In genomic region chr7:122137291-122138077, GRCh38 we compare ENCODE assay signal across 9 cellular contexts. TPM values are rescaled to one million over a fixed set of nuclear protein-coding genes. Genes with fewer than 3 reads are reported as not detected.
DNase-seq lines count a peak whose midpoint lies in the region; ATAC-seq and TF ChIP-seq lines count a peak whose summit lies in the region.
"Had no signal": no experiment of that assay in that cellular context is flagged by ENCODE, and none has a peak within 500 bp of the region (broad histone marks: within the 10 kb centered on the region; RNA-seq: fewer than 3 reads in every experiment).

No MANE protein-coding gene starts in this region.

- no peaks in the 10 kb centered on the region for H3K36me3 ChIP-seq in GM23248 (ENCODE audit: low read depth)

- peaks cover 2% of the 10 kb centered on the region for H3K4me1 Mint-ChIP-seq in activated CD8-positive, alpha-beta T cell treated with anti-CD3 and anti-CD28 coated beads, Interleukin-2, amount 10 ng/mL, durations not matched to agents 7 days and 5 days (ENCODE audit: low read depth)

- 0 out of 2 replicates have a peak, but pooled peaks cover 3% of the 10 kb centered on the region for H3K79me2 ChIP-seq in GM23248 (ENCODE audit: insufficient read depth)

- no peak for TF ChIP-seq CTCF in foreskin keratinocyte (conservative IDR thresholded peaks at IDR 0.05)

- H3K27ac Mint-ChIP-seq in activated CD8-positive, alpha-beta T cell treated with anti-CD3 and anti-CD28 coated beads, Interleukin-2, amount 10 ng/mL, durations not matched to agents 7 days and 5 days, result no peak overlapping the region

- H3K27ac ChIP-seq in GM23248, result no peak overlapping the region
- H3K27ac ChIP-seq in foreskin keratinocyte, result peak overlapping the region; percentile 52

- CTCF ChIA-PET in activated CD8-positive, alpha-beta T cell treated with anti-CD3 and anti-CD28 coated beads, Interleukin-2, amount 10 ng/mL, durations not matched to agents 7 days and 5 days (lab: Charles Lee), result no interaction called here

- no peaks in the 10 kb centered on the region for H3K9me3 Mint-ChIP-seq in activated CD8-positive, alpha-beta T cell treated with anti-CD3 and anti-CD28 coated beads, Interleukin-2, amount 10 ng/mL, durations not matched to agents 7 days and 5 days (ENCODE audit: insufficient read depth)
- H3K9me3 Mint-ChIP-seq: nephron had no signal

- peaks cover 6% of the 10 kb centered on the region for H3K27me3 Mint-ChIP-seq in activated CD8-positive, alpha-beta T cell treated with anti-CD3 and anti-CD28 coated beads, Interleukin-2, amount 10 ng/mL, durations not matched to agents 7 days and 5 days (ENCODE audit: low read depth)

- H3K9me3 ChIP-seq in GM23248 (ENCODE audit: low read depth), result no peaks in the 10 kb centered on the region

- no peaks in the 10 kb centered on the region for H4K20me1 ChIP-seq in GM23248 (ENCODE audit: insufficient read depth)

- H3K4me3 Mint-ChIP-seq in activated CD8-positive, alpha-beta T cell treated with anti-CD3 and anti-CD28 coated beads, Interleukin-2, amount 10 ng/mL, durations not matched to agents 7 days and 5 days, result no peak overlapping the region

- POLR2A ChIA-PET in activated CD8-positive, alpha-beta T cell treated with anti-CD3 and anti-CD28 coated beads, Interleukin-2, amount 10 ng/mL, durations not matched to agents 7 days and 5 days (lab: Charles Lee), result no interaction called here

- H3K9me2 ChIP-seq in GM23248 (ENCODE audit: insufficient read depth), result no peaks in the 10 kb centered on the region

- 22% methylated on average over 5 of the region's 5 CpGs for WGBS in GM23248 (ENCODE audit: low coverage in 1 of 2, low lambda C conversion rate in 2 of 2, missing lambda C conversion rate in 2 of 2), 2 experiments

- in situ Hi-C loops in GM23248 (cut with MboI), result no loop called here

- H3K4me2 ChIP-seq in GM23248 (ENCODE audit: unreplicated experiment), result peak overlapping the region; percentile 82

- H3K4me1 ChIP-seq in GM23248 (ENCODE audit: insufficient read depth) (peaks cover 19% of the 10 kb centered on the region), foreskin keratinocyte (peaks cover 28% of the 10 kb centered on the region)

- DNase-seq in GM23248 (peak; percentile 27), foreskin keratinocyte (no peak), skeletal muscle cell (ENCODE audit: low read depth) (no peak), GF-D8 (lab: John Stamatoyannopoulos, UW) (no peak), NCI-H526 treated with DMSO at 0.1 percent for 48 hours (lab: John Stamatoyannopoulos, UW) (no peak)
- DNase-seq in activated CD8-positive, alpha-beta T cell treated with anti-CD3 and anti-CD28 coated beads, Interleukin-2, amount 10 ng/mL, durations not matched to agents 7 days and 5 days, result no peak

- ATAC-seq in SK-N-SH treated with all-trans-retinoic acid at 6 μM for 48 hours, result peak; percentile 51
- no peak for ATAC-seq in foreskin keratinocyte
- ATAC-seq in activated CD8-positive, alpha-beta T cell treated with anti-CD3 and anti-CD28 coated beads, Interleukin-2, amount 10 ng/mL, durations not matched to agents 7 days and 5 days, result no peak
- no peak for ATAC-seq in GM19035 (IDR thresholded peaks at IDR 0.05; ENCODE audit: unreplicated experiment)

- H3K27me3 ChIP-seq in GM23248 (replicated peaks; ENCODE audit: insufficient read depth) (no peaks in the 10 kb centered on the region), foreskin keratinocyte (no peaks in the 10 kb centered on the region)

- peak overlapping the region; percentile 31 for H3K9ac ChIP-seq in GM23248

- peak overlapping the region; percentile 64 for H2AFZ ChIP-seq in GM23248

- peak overlapping the region; percentile 69 for H3K4me3 ChIP-seq in GM23248
- peak overlapping the region; percentile 43 for H3K4me3 ChIP-seq in skeletal muscle cell (ENCODE audit: low read depth, low read length)

- H3K36me3 Mint-ChIP-seq in activated CD8-positive, alpha-beta T cell treated with anti-CD3 and anti-CD28 coated beads, Interleukin-2, amount 10 ng/mL, durations not matched to agents 7 days and 5 days (ENCODE audit: low read depth), result no peaks in the 10 kb centered on the region

- 0 out of 2 replicates have a peak, but pooled peaks cover 9% of the 10 kb centered on the region for H3F3A ChIP-seq in GM23248 (ENCODE audit: insufficient read depth)

TF ChIP-seq in SK-N-SH treated with all-trans-retinoic acid at 6 μM for 48 hours, 23 proteins besides CTCF, POLR2A, EP300 and RAD21:
- no peak for TF ChIP-seq ISL1 (CRISPR knock-in tag; IDR thresholded peaks at IDR 0.05)
- no peak for TF ChIP-seq SNAI2 (CRISPR knock-in tag; IDR thresholded peaks at IDR 0.05)
- TF ChIP-seq TSHZ2 (CRISPR knock-in tag; IDR thresholded peaks at IDR 0.05), result no peak
- no peak for TF ChIP-seq PATZ1 (CRISPR knock-in tag; IDR thresholded peaks at IDR 0.05; ENCODE audit: borderline replicate concordance)
- no peak for TF ChIP-seq ZNF8 (CRISPR knock-in tag; IDR thresholded peaks at IDR 0.05)
- no peak for TF ChIP-seq BACH2 (CRISPR knock-in tag; IDR thresholded peaks at IDR 0.05; ENCODE audit: borderline replicate concordance)
- no peak for TF ChIP-seq ZNF565 (CRISPR knock-in tag; conservative IDR thresholded peaks at IDR 0.05; ENCODE audit: low read depth)
- no peak for TF ChIP-seq RARB (CRISPR knock-in tag; IDR thresholded peaks at IDR 0.05)
- TF ChIP-seq GLIS3 (CRISPR knock-in tag; IDR thresholded peaks at IDR 0.05), result no peak
- TF ChIP-seq CSRNP3 (CRISPR knock-in tag; IDR thresholded peaks at IDR 0.05), result no peak
- TF ChIP-seq ZC3H10 (CRISPR knock-in tag; IDR thresholded peaks at IDR 0.05), result no peak
- TF ChIP-seq TCF4 (CRISPR knock-in tag; IDR thresholded peaks at IDR 0.05; ENCODE audit: borderline replicate concordance), result no peak

RNA-seq across cellular contexts. Expression of gene AASS, which starts 6.6 kb away (rescaled TPM):
- 6.3 TPM in 2 replicates for total RNA-seq in GM23248 (2014; rRNA removed; shearing (Covaris generic))
- polyA plus RNA-seq in GM23248 (2016; fragmentation: Nextera tagmentation; extraction: Ambion mirVana) (3.6 and 5.8 TPM in 2 replicates), foreskin keratinocyte (1.7 and 2.4 TPM in 2 replicates)
- 12.6 and 13.6 TPM in 2 replicates for total RNA-seq in foreskin keratinocyte
- total RNA-seq in activated CD8-positive, alpha-beta T cell treated with anti-CD3 and anti-CD28 coated beads, Interleukin-2, amount 10 ng/mL, durations not matched to agents 7 days and 5 days, result under 1 TPM; 0.26 to 0.52 TPM
